ENCODE assay signal across 26 cellular contexts in the genomic region with DNA sequence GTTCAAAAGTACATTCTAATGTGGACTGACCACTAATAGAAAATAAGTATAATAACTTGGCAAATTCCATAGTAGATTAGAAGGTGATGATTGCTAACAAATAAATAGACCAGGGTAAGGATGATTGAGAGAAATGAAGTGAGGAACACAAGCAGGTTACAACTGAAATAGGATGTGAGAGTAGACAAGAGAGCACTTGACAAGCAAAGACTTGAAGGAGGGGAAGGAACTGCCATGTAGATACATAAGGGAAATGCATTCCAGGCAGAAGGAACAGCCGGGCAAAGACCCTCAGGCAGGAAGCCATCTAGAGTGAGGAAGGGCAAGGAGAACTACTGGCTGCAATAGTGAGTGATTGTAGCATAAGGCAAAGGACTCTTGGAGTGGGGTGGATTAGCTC. TPM values are rescaled to one million over a fixed set of nuclear protein-coding genes. Genes with fewer than 3 reads are reported as not detected.
"Had no signal": no experiment of that assay in that cellular context is flagged by ENCODE, and none has a peak within 500 bp of the region (broad histone marks: within the 10 kb centered on the region; RNA-seq: fewer than 3 reads in every experiment).

No MANE protein-coding gene starts in this region.

- FAIRE-seq: astrocyte, islet of Langerhans, urothelium cell line had no signal

- H3K4me1 ChIP-seq: breast epithelium had no signal

- H3K27ac ChIP-seq: breast epithelium, esophagus squamous epithelium, hepatocyte, right lobe of liver, thyroid gland had no signal

- ATAC-seq: left colon, mucosa of descending colon, right lobe of liver had no signal

- DNase-seq: activated CD4-positive, CD25-positive, alpha-beta regulatory T cell treated with anti-CD3 and anti-CD28 coated beads, Interleukin-2, amount 50 U/mL, for 72 hours; activated CD8-positive, alpha-beta memory T cell treated with anti-CD3 and anti-CD28 coated beads for 24 hours; activated CD8-positive, alpha-beta memory T cell treated with anti-CD3 and anti-CD28 coated beads, Interleukin-2, amount 50 U/mL, for 48 hours; activated effector memory CD4-positive, alpha-beta T cell treated with anti-CD3 and anti-CD28 coated beads, Interleukin-2, amount 50 U/mL, for 16 hours; activated naive CD4-positive, alpha-beta T cell treated with anti-CD3 and anti-CD28 coated beads, Interleukin-2, amount 50 U/mL, for 16 hours; activated T-cell treated with anti-CD3 and anti-CD28 coated beads, Interleukin-2, amount 50 U/mL, for 48 hours; effector CD8-positive, alpha-beta T cell; esophagus squamous epithelium; left colon; mesenchymal stem cell; mucosa of descending colon; naive B cell; right lobe of liver; stimulated activated CD4-positive, alpha-beta T cell treated with anti-CD3 and anti-CD28 coated beads, Interleukin-4, amount 100 ng/mL, for 24 hours; stimulated activated naive CD4-positive, alpha-beta T cell; T1000; thyroid gland had no signal

- H3K9me3 ChIP-seq: breast epithelium, esophagus squamous epithelium, mucosa of descending colon, right lobe of liver, thyroid gland had no signal

- H3K9me3 Mint-ChIP-seq: naive B cell had no signal

- H3K4me3 Mint-ChIP-seq: naive B cell, neural crest cell had no signal

- H3K27me3 ChIP-seq: breast epithelium, esophagus squamous epithelium, hepatocyte, right lobe of liver, thyroid gland had no signal

- H3K4me1 Mint-ChIP-seq: naive B cell, neural crest cell had no signal

- H3K36me3 Mint-ChIP-seq: naive B cell had no signal

- H3K4me3 ChIP-seq: breast epithelium, esophagus squamous epithelium, hepatocyte, mucosa of descending colon, right lobe of liver, thyroid gland had no signal

- H3K36me3 ChIP-seq: breast epithelium, esophagus squamous epithelium, right lobe of liver, thyroid gland had no signal

RNA-seq across cellular contexts. Expression of gene PLA1A, which starts 5.0 kb away (rescaled TPM):
- total RNA-seq: neural crest cell had no signal

RNA-seq across cellular contexts. Expression of gene CD80, which starts 43.3 kb away (rescaled TPM):
- total RNA-seq: astrocyte, glomerular endothelial cell, neural crest cell, osteocyte, pulmonary artery endothelial cell had no signal
- polyA plus RNA-seq: hepatocyte had no signal
